ENCODE assay signal across 19 cellular contexts in the genomic region with DNA sequence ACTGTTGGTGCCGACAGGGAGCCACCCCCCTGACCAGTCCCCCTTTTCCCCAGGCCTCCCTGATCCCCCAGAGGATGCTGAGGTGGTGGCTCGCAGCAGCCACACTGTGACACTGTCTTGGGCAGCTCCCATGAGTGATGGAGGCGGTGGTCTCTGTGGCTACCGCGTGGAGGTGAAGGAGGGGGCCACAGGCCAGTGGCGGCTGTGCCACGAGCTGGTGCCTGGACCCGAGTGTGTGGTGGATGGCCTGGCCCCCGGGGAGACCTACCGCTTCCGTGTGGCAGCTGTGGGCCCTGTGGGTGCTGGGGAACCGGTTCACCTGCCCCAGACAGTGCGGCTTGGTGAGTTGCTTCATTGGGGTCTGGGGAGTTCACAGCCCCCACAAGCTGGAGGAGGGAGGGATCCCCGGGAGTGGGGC.
"Had no signal": no experiment of that assay in that cellular context is flagged by ENCODE, and none has a peak within 500 bp of the region (broad histone marks: within the 10 kb centered on the region; RNA-seq: fewer than 3 reads in every experiment).

No MANE protein-coding gene starts in this region.

- H3K27me3 ChIP-seq: foreskin keratinocyte, right lobe of liver, SJSA1, stomach, vagina had no signal

- H3K27ac ChIP-seq: foreskin keratinocyte, psoas muscle, right lobe of liver, SJSA1, stomach, thoracic aorta, vagina had no signal

- H3K4me1 ChIP-seq: foreskin keratinocyte, right lobe of liver, SJSA1, stomach, vagina had no signal

- H3K36me3 ChIP-seq: right lobe of liver, SJSA1, thoracic aorta had no signal

- H3K4me3 ChIP-seq: mucosa of descending colon, psoas muscle, right lobe of liver, SJSA1, stomach, thoracic aorta, vagina had no signal

- H3K9me3 ChIP-seq: psoas muscle, right lobe of liver, vagina had no signal

- ATAC-seq: activated CD4-positive, CD25-positive, alpha-beta regulatory T cell treated with anti-CD3 and anti-CD28 coated beads, Interleukin-2, amount 50 U/mL, for 24 hours; foreskin keratinocyte; left colon; mucosa of descending colon; naive thymus-derived CD4-positive, alpha-beta T cell; psoas muscle; right lobe of liver had no signal

- DNase-seq: activated CD4-positive, alpha-beta T cell treated with anti-CD3 and anti-CD28 coated beads, Interleukin-2, amount 50 U/mL, for 1 hour; activated CD8-positive, alpha-beta memory T cell treated with anti-CD3 and anti-CD28 coated beads for 24 hours; activated naive CD4-positive, alpha-beta T cell treated with anti-CD3 and anti-CD28 coated beads for 36 hours; cortex of kidney; effector CD4-positive, alpha-beta T cell; foreskin keratinocyte; glutamatergic neuron; immature natural killer cell; stomach; SW 1271 had no signal
